ENCODE assay signal across 30 cellular contexts in genomic region chr6:5157744-5158143, GRCh38.
"Had no signal": no experiment of that assay in that cellular context is flagged by ENCODE, and none has a peak within 500 bp of the region (broad histone marks: within the 10 kb centered on the region; RNA-seq: fewer than 3 reads in every experiment).

No MANE protein-coding gene starts in this region.

- H3K27me3 Mint-ChIP-seq: effector memory CD8-positive, alpha-beta T cell; memory B cell; naive B cell; natural killer cell treated with Interleukin-12 subunit alpha and Interleukin-12 subunit beta and Interleukin-15 and Interleukin-18, amount 100 ng/mL, for 72 hours; stimulated activated naive B cell treated with anti-CD40 and anti-IgM and Interleukin-4, amounts not matched to agents 10 μg/mL and 1 μg/mL and 100 μg/mL, for 72 hours; stimulated activated naive CD8-positive, alpha-beta T cell treated with anti-CD3 and anti-CD28 coated beads, Interleukin-15, amount 100 ng/mL, for 72 hours had no signal

- H3K4me3 ChIP-seq: coronary artery, esophagus squamous epithelium, lung, mucosa of descending colon, neural progenitor cell, ovary, psoas muscle, right lobe of liver, suprapubic skin, transverse colon, upper lobe of right lung, uterus had no signal

- H3K27ac Mint-ChIP-seq: effector memory CD8-positive, alpha-beta T cell; immature natural killer cell; memory B cell; mesothelial cell of epicardium; naive B cell; natural killer cell treated with Interleukin-12 subunit alpha and Interleukin-12 subunit beta and Interleukin-15 and Interleukin-18, amount 100 ng/mL, for 72 hours; stimulated activated naive B cell treated with anti-CD40 and anti-IgM and Interleukin-4, amounts not matched to agents 10 μg/mL and 1 μg/mL and 100 μg/mL, for 72 hours; stimulated activated naive CD8-positive, alpha-beta T cell treated with anti-CD3 and anti-CD28 coated beads, Interleukin-15, amount 100 ng/mL, for 72 hours had no signal

- H3K36me3 Mint-ChIP-seq: immature natural killer cell; memory B cell; mesothelial cell of epicardium; naive B cell; natural killer cell treated with Interleukin-12 subunit alpha and Interleukin-12 subunit beta and Interleukin-15 and Interleukin-18, amount 100 ng/mL, for 72 hours; neural progenitor cell had no signal

- H3K4me1 ChIP-seq: psoas muscle, right lobe of liver, suprapubic skin, upper lobe of right lung, uterus had no signal

- H3K27me3 ChIP-seq: esophagus squamous epithelium, neural progenitor cell, ovary, right lobe of liver, suprapubic skin, transverse colon, upper lobe of right lung, uterus had no signal

- H3K9me3 ChIP-seq: esophagus squamous epithelium, mucosa of descending colon, ovary, psoas muscle, right lobe of liver, suprapubic skin, transverse colon, upper lobe of right lung, uterus had no signal

- H2AFZ ChIP-seq: neural progenitor cell had no signal

- H3K9ac ChIP-seq: neural progenitor cell had no signal

- H3K9me3 Mint-ChIP-seq: effector memory CD8-positive, alpha-beta T cell; immature natural killer cell; memory B cell; mesothelial cell of epicardium; naive B cell; natural killer cell treated with Interleukin-12 subunit alpha and Interleukin-12 subunit beta and Interleukin-15 and Interleukin-18, amount 100 ng/mL, for 72 hours; neural progenitor cell; stimulated activated naive B cell treated with anti-CD40 and anti-IgM and Interleukin-4, amounts not matched to agents 10 μg/mL and 1 μg/mL and 100 μg/mL, for 72 hours; stimulated activated naive CD8-positive, alpha-beta T cell treated with anti-CD3 and anti-CD28 coated beads, Interleukin-15, amount 100 ng/mL, for 72 hours had no signal

- FAIRE-seq: endometrium, keratinocyte, small intestine had no signal

- H3K27ac ChIP-seq: coronary artery, esophagus squamous epithelium, neural progenitor cell, ovary, psoas muscle, right lobe of liver, suprapubic skin, transverse colon, upper lobe of right lung, uterus had no signal

- H3K4me1 Mint-ChIP-seq: immature natural killer cell had no signal

- H3K4me2 ChIP-seq: neural progenitor cell had no signal

- DNase-seq: dermis blood vessel endothelial cell; effector memory CD8-positive, alpha-beta T cell; erythroblast; esophagus squamous epithelium; foreskin melanocyte; hypothalamus; immature natural killer cell; mucosa of descending colon; naive B cell; occipital lobe; ovary; psoas muscle; right lobe of liver; small intestine; stimulated activated CD4-positive, alpha-beta T cell treated with anti-CD3 and anti-CD28 coated beads, Interleukin-15, amount 100 ng/mL, for 24 hours; stimulated activated CD4-positive, alpha-beta T cell treated with anti-CD3 and anti-CD28 coated beads, Interleukin-2, amount 100 ng/mL, for 48 hours; stimulated activated naive B cell treated with anti-CD40 and anti-IgM and Interleukin-4, amounts not matched to agents 10 μg/mL and 1 μg/mL and 100 μg/mL, for 72 hours; stimulated activated naive CD8-positive, alpha-beta T cell treated with anti-CD3 and anti-CD28 coated beads, Interleukin-15, amount 100 ng/mL, for 72 hours; transverse colon; upper lobe of right lung; uterus had no signal

- H3K4me3 Mint-ChIP-seq: effector memory CD8-positive, alpha-beta T cell; immature natural killer cell; memory B cell; mesothelial cell of epicardium; naive B cell; natural killer cell treated with Interleukin-12 subunit alpha and Interleukin-12 subunit beta and Interleukin-15 and Interleukin-18, amount 100 ng/mL, for 72 hours; neural progenitor cell; stimulated activated naive B cell treated with anti-CD40 and anti-IgM and Interleukin-4, amounts not matched to agents 10 μg/mL and 1 μg/mL and 100 μg/mL, for 72 hours; stimulated activated naive CD8-positive, alpha-beta T cell treated with anti-CD3 and anti-CD28 coated beads, Interleukin-15, amount 100 ng/mL, for 72 hours had no signal

- H3K36me3 ChIP-seq: esophagus squamous epithelium, neural progenitor cell, ovary, right lobe of liver, suprapubic skin, transverse colon, upper lobe of right lung, uterus had no signal
